ENCODE assay signal across 8 cellular contexts in genomic region chr3:69199942-69200341, GRCh38.
DNase-seq lines count a peak whose midpoint lies in the region; ATAC-seq and TF ChIP-seq lines count a peak whose summit lies in the region.

No MANE protein-coding gene starts in this region.

- H3K27me3 Mint-ChIP-seq in natural killer cell (ENCODE audit: low read depth in 2 of 2), result no peaks in the 10 kb centered on the region

- H3K9me2 ChIP-seq in Loucy (replicated peaks; ENCODE audit: low read depth, low read length), result no peaks in the 10 kb centered on the region

- H3K9ac ChIP-seq in Loucy (ENCODE audit: low read depth, low read length, poor library complexity, severe bottlenecking), result no peak overlapping the region

- peaks cover 21 to 23% of the 10 kb centered on the region in 2 donors for H3K4me1 Mint-ChIP-seq in natural killer cell

- H3K4me3 ChIP-seq in Loucy (ENCODE audit: low read length, poor library complexity, severe bottlenecking) (peak overlapping the region; percentile 69), coronary artery (peak overlapping the region; percentile 57), adrenal gland (peak overlapping the region in 2 of 4 donors; percentile 32 to 45)

- H3K79me2 ChIP-seq in Loucy (ENCODE audit: insufficient read depth, low read length), result no peaks in the 10 kb centered on the region

- intact Hi-C loops in natural killer cell (cut with micrococcal nuclease), result no loop called here
- intact Hi-C loops in adrenal gland (cut with DNase I), result no loop called here

- H3K4me1 ChIP-seq in Loucy (ENCODE audit: insufficient read depth, low read length, poor library complexity, severe bottlenecking) (peaks cover 17% of the 10 kb centered on the region), adrenal gland (replicated peaks in 1 of 2) (peaks cover 0 to 4% of the 10 kb centered on the region in 2 donors)

- peak overlapping the region; percentile 70 to 74 for H3K27ac Mint-ChIP-seq in natural killer cell

- peak overlapping the region; percentile 78 for H2AFZ ChIP-seq in Loucy (ENCODE audit: low read length)

- H3K36me3 Mint-ChIP-seq in natural killer cell, result no peaks in the 10 kb centered on the region

- peak overlapping the region; percentile 63 for H3K4me2 ChIP-seq in Loucy (ENCODE audit: low read depth, low read length, poor library complexity, severe bottlenecking)

- DNase-seq in coronary artery (ENCODE audit: low spot score) (no peak), natural killer cell (no peak), adrenal gland (no peak), NCI-H2196 (lab: John Stamatoyannopoulos, UW; ENCODE audit: unreplicated experiment) (no peak), epidermal melanocyte (ENCODE audit: insufficient read length, low spot score) (no peak)

- H3K36me3 ChIP-seq in Loucy (ENCODE audit: insufficient read depth, low read length) (no peaks in the 10 kb centered on the region), adrenal gland (replicated peaks in 1 of 2) (peaks cover 0 to under 1% of the 10 kb centered on the region in 2 donors)

- H3F3A ChIP-seq in Loucy (ENCODE audit: low read depth), result no peaks in the 10 kb centered on the region

- no peak for TF ChIP-seq POLR2A in adrenal gland (IDR thresholded peaks at IDR 0.05)

- TF ChIP-seq CTCF in 22Rv1 (IDR thresholded peaks at IDR 0.05), result no peak
- no peak for TF ChIP-seq CTCF in Loucy (conservative IDR thresholded peaks at IDR 0.05; ENCODE audit: low read length)
- TF ChIP-seq CTCF in coronary artery (IDR thresholded peaks at IDR 0.05), result no peak
- TF ChIP-seq CTCF in natural killer cell (IDR thresholded peaks at IDR 0.05), result no peak
- no peak for TF ChIP-seq CTCF in adrenal gland (IDR thresholded peaks at IDR 0.05)

- no peak for ATAC-seq in natural killer cell
- no peak for ATAC-seq in HG03342 (IDR thresholded peaks at IDR 0.05; ENCODE audit: unreplicated experiment)

- no peaks in the 10 kb centered on the region for H3K9me3 Mint-ChIP-seq in natural killer cell

- H4K20me1 ChIP-seq in Loucy (ENCODE audit: insufficient read depth, low read length, poor library complexity, severe bottlenecking), result no peaks in the 10 kb centered on the region

- H3K4me3 Mint-ChIP-seq in natural killer cell, result peak overlapping the region; percentile 88

- peak overlapping the region; percentile 98 for H3K27ac ChIP-seq in 22Rv1
- H3K27ac ChIP-seq in coronary artery, result peak overlapping the region in 1 of 2 donors; percentile 60
- H3K27ac ChIP-seq in adrenal gland, result peak overlapping the region in 1 of 5 donors; percentile 30

- no peaks in the 10 kb centered on the region for H3K9me3 ChIP-seq in Loucy (ENCODE audit: insufficient read depth, low read depth, low read length)
- H3K9me3 ChIP-seq in adrenal gland (replicated peaks in 1 of 3), result no peaks in the 10 kb centered on the region

- WGBS in adrenal gland, 4 donors, result 41 to 51% (median 46%) methylated on average over 6 of the region's 6 CpGs

- H3K27me3 ChIP-seq in Loucy (ENCODE audit: insufficient read depth, low read length, poor library complexity, severe bottlenecking) (no peaks in the 10 kb centered on the region), adrenal gland (no peaks in the 10 kb centered on the region)
